In the genomic region with DNA sequence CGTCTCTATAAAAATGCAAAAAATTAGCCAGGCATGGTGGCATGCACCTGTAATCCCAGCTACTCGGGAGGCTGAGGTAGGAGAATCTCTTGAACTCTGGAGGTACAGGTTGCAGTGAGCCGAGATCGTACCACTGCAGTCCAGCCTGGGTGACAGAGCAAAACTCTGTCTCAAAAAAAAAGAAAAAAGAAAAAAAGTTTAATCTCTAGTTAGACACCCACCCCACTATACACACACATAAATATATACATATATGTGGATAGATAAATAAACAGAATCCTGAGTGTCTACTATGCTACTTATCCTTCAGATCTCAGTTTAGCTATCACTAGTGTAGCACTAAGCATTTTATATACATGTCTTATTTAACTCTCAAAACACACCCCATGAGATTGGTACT, we compare ENCODE assay signal across 28 cellular contexts. TPM values are rescaled to one million over a fixed set of nuclear protein-coding genes. Genes with fewer than 3 reads are reported as not detected.
A peak's percentile ranks its signal among the peaks of the same experiment; 100 is the strongest.
DNase-seq lines count a peak whose midpoint lies in the region; ATAC-seq, FAIRE-seq and TF ChIP-seq lines count a peak whose summit lies in the region.
"Had no signal": no experiment of that assay in that cellular context is flagged by ENCODE, and none has a peak within 500 bp of the region (broad histone marks: within the 10 kb centered on the region; RNA-seq: fewer than 3 reads in every experiment).

No MANE protein-coding gene starts in this region.

- no peaks in the 10 kb centered on the region for H3K27me3 ChIP-seq in CD4-positive, alpha-beta T cell (ENCODE audit: control insufficient read depth, insufficient read depth, low read length)
- no peaks in the 10 kb centered on the region for H3K27me3 ChIP-seq in HepG2 (ENCODE audit: control insufficient read depth in 1 of 2, insufficient read depth in 2 of 2, low read length in 2 of 2)
- H3K27me3 ChIP-seq: BLaER1, cardiac muscle cell, ovary, testis had no signal

- CTCF ChIA-PET in activated CD8-positive, alpha-beta memory T cell treated with anti-CD3 and anti-CD28 coated beads, Interleukin-2, amount 10 ng/mL, durations not matched to agents 7 days and 5 days (lab: Charles Lee): interaction anchor here (1.0 to 4.6 kb wide), 8 partner anchors 11 to 124 kb away, joined by 3 to 26 read pairs (median 4); a partner anchor contains a TSS
- CTCF ChIA-PET in CD4-positive, alpha-beta T cell (lab: Charles Lee): interaction anchor here (0.8 to 2.1 kb wide), 6 partner anchors 38 to 138 kb away, joined by 3 to 8 read pairs (median 4); a partner anchor contains a TSS
- CTCF ChIA-PET in activated CD8-positive, alpha-beta T cell treated with anti-CD3 and anti-CD28 coated beads, Interleukin-2, amount 10 ng/mL, durations not matched to agents 7 days and 5 days (lab: Charles Lee): interaction anchor here (1.3 to 1.8 kb wide), 5 partner anchors 12 to 107 kb away, joined by 3 to 5 read pairs (median 4); a partner anchor contains a TSS
- CTCF ChIA-PET in HepG2 (lab: Yijun Ruan, JAX; ENCODE audit: low intra/inter-chr PET ratio, low total read pairs): no interaction called here

- TF ChIP-seq POLR2A in HepG2 (IDR thresholded peaks at IDR 0.05; ENCODE audit: insufficient read depth in 1 of 2, low read depth in 2 of 2, low read length in 2 of 2): no peak

- peak overlapping the region; percentile 65 for H3K27ac Mint-ChIP-seq in activated CD8-positive, alpha-beta memory T cell treated with anti-CD3 and anti-CD28 coated beads, Interleukin-2, amount 10 ng/mL, durations not matched to agents 7 days and 5 days
- peak overlapping the region; percentile 68 for H3K27ac Mint-ChIP-seq in CD4-positive, alpha-beta T cell
- H3K27ac Mint-ChIP-seq in activated CD8-positive, alpha-beta T cell treated with anti-CD3 and anti-CD28 coated beads, Interleukin-2, amount 10 ng/mL, durations not matched to agents 7 days and 5 days: peak overlapping the region; percentile 76
- peak overlapping the region; percentile 65 to 92 (median 85) for H3K27ac Mint-ChIP-seq in naive thymus-derived CD8-positive, alpha-beta T cell
- H3K27ac Mint-ChIP-seq: nephron had no signal

- H3K4me2 ChIP-seq in HepG2 (ENCODE audit: low read depth, low read length): no peak overlapping the region
- H3K4me2 ChIP-seq: BLaER1 had no signal

- no peak overlapping the region for H3K4me3 Mint-ChIP-seq in activated CD8-positive, alpha-beta memory T cell treated with anti-CD3 and anti-CD28 coated beads, Interleukin-2, amount 10 ng/mL, durations not matched to agents 7 days and 5 days
- H3K4me3 Mint-ChIP-seq in CD4-positive, alpha-beta T cell: no peak overlapping the region
- H3K4me3 Mint-ChIP-seq in activated CD8-positive, alpha-beta T cell treated with anti-CD3 and anti-CD28 coated beads, Interleukin-2, amount 10 ng/mL, durations not matched to agents 7 days and 5 days: no peak overlapping the region
- no peak overlapping the region for H3K4me3 Mint-ChIP-seq in naive thymus-derived CD8-positive, alpha-beta T cell
- H3K4me3 Mint-ChIP-seq: nephron had no signal

- H3K79me2 ChIP-seq in HepG2 (ENCODE audit: insufficient read depth, low read length): no peaks in the 10 kb centered on the region

- TF ChIP-seq EP300 in HepG2 (IDR thresholded peaks at IDR 0.05; ENCODE audit: low read depth in 2 of 2, low read length in 2 of 2) (no peak), HepG2 (CRISPR knock-in tag; IDR thresholded peaks at IDR 0.05; ENCODE audit: borderline replicate concordance) (no peak)

- H3K9me3 Mint-ChIP-seq in activated CD8-positive, alpha-beta memory T cell treated with anti-CD3 and anti-CD28 coated beads, Interleukin-2, amount 10 ng/mL, durations not matched to agents 7 days and 5 days (ENCODE audit: low read depth): no peaks in the 10 kb centered on the region
- H3K9me3 Mint-ChIP-seq in CD4-positive, alpha-beta T cell: no peaks in the 10 kb centered on the region
- H3K9me3 Mint-ChIP-seq in activated CD8-positive, alpha-beta T cell treated with anti-CD3 and anti-CD28 coated beads, Interleukin-2, amount 10 ng/mL, durations not matched to agents 7 days and 5 days (ENCODE audit: insufficient read depth): no peaks in the 10 kb centered on the region
- H3K9me3 Mint-ChIP-seq in naive thymus-derived CD8-positive, alpha-beta T cell: no peaks in the 10 kb centered on the region
- H3K9me3 Mint-ChIP-seq: nephron had no signal

- H3K9ac ChIP-seq in HepG2 (ENCODE audit: insufficient read depth, low read depth, low read length): no peak overlapping the region
- H3K9ac ChIP-seq: BLaER1 had no signal

- H3K27ac ChIP-seq in CD4-positive, alpha-beta T cell (ENCODE audit: low read depth, low read length): peak overlapping the region; percentile 29
- H3K27ac ChIP-seq in HepG2 (ENCODE audit: extremely low read length, insufficient read depth, low read length): no peak overlapping the region
- H3K27ac ChIP-seq: BLaER1, cardiac muscle cell, coronary artery, esophagus muscularis mucosa, ovary, testis had no signal

- no peak overlapping the region for H3K4me3 ChIP-seq in HepG2 (replicated peaks in 1 of 3; ENCODE audit: insufficient read depth in 1 of 3, low read depth in 2 of 3, low read length in 3 of 3)
- H3K4me3 ChIP-seq: BLaER1, cardiac muscle cell, coronary artery, esophagus muscularis mucosa, HAP-1, ovary, testis had no signal

- TF ChIP-seq CTCF in CD4-positive, alpha-beta T cell (IDR thresholded peaks at IDR 0.05): no peak
- no peak for TF ChIP-seq CTCF in HepG2 (CRISPR knock-in tag; IDR thresholded peaks at IDR 0.05)

- peaks cover 72% of the 10 kb centered on the region for H3K36me3 Mint-ChIP-seq in activated CD8-positive, alpha-beta memory T cell treated with anti-CD3 and anti-CD28 coated beads, Interleukin-2, amount 10 ng/mL, durations not matched to agents 7 days and 5 days
- peaks cover 84% of the 10 kb centered on the region for H3K36me3 Mint-ChIP-seq in CD4-positive, alpha-beta T cell (ENCODE audit: low read depth)
- H3K36me3 Mint-ChIP-seq in activated CD8-positive, alpha-beta T cell treated with anti-CD3 and anti-CD28 coated beads, Interleukin-2, amount 10 ng/mL, durations not matched to agents 7 days and 5 days (ENCODE audit: low read depth): peaks cover 72% of the 10 kb centered on the region
- H3K36me3 Mint-ChIP-seq in naive thymus-derived CD8-positive, alpha-beta T cell: peaks cover 4 to 81% (median 23%) of the 10 kb centered on the region in 3 donors

- FAIRE-seq in HepG2 (lab: Jason Lieb, UNC): no peak
- FAIRE-seq: small intestine, urothelium cell line had no signal

- peaks cover 57% of the 10 kb centered on the region for H3K4me1 Mint-ChIP-seq in activated CD8-positive, alpha-beta memory T cell treated with anti-CD3 and anti-CD28 coated beads, Interleukin-2, amount 10 ng/mL, durations not matched to agents 7 days and 5 days
- H3K4me1 Mint-ChIP-seq in CD4-positive, alpha-beta T cell (ENCODE audit: low read depth): peaks cover 26% of the 10 kb centered on the region
- peaks cover 53% of the 10 kb centered on the region for H3K4me1 Mint-ChIP-seq in activated CD8-positive, alpha-beta T cell treated with anti-CD3 and anti-CD28 coated beads, Interleukin-2, amount 10 ng/mL, durations not matched to agents 7 days and 5 days (ENCODE audit: low read depth)
- peaks cover 15 to 38% (median 23%) of the 10 kb centered on the region in 4 donors for H3K4me1 Mint-ChIP-seq in naive thymus-derived CD8-positive, alpha-beta T cell
- H3K4me1 Mint-ChIP-seq: nephron had no signal

- in situ Hi-C loops in HepG2 (cut with HindIII; ENCODE audit: extremely low pct_ligation_motif_present, low pct_unique_long_range_greater_than_20kb): no loop called here

- no peak for TF ChIP-seq RAD21 in HepG2 (CRISPR knock-in tag; IDR thresholded peaks at IDR 0.05)

- H2AFZ ChIP-seq in HepG2 (ENCODE audit: low read length): no peak overlapping the region

- intact Hi-C loops in CD4-positive, alpha-beta T cell (cut with DNase I, micrococcal nuclease): loop anchor here in 1 of 2 experiments (2.0 to 5.0 kb wide), 2 partner anchors 16 to 36 kb away; a partner anchor contains a TSS
- intact Hi-C loops in HepG2 (cut with micrococcal nuclease; ENCODE audit: unreplicated experiment): no loop called here

- peaks cover 39% of the 10 kb centered on the region for H3K4me1 ChIP-seq in HepG2 (ENCODE audit: insufficient read depth, low read length)
- H3K4me1 ChIP-seq: esophagus muscularis mucosa, testis had no signal

- 79% methylated on average over 4 of the region's 4 CpGs for WGBS in HepG2 (ENCODE audit: low lambda C conversion rate)

- no peaks in the 10 kb centered on the region for H4K20me1 ChIP-seq in HepG2 (ENCODE audit: insufficient read depth, low read length)
- H4K20me1 ChIP-seq: BLaER1 had no signal

- no TSS peak for BruUV-seq in HepG2 (replicated peaks; lab: Mats Ljungman, UMichigan)

- DNase-seq in activated CD8-positive, alpha-beta memory T cell treated with anti-CD3 and anti-CD28 coated beads, Interleukin-2, amount 10 ng/mL, durations not matched to agents 7 days and 5 days: no peak
- DNase-seq in activated CD8-positive, alpha-beta memory T cell treated with anti-CD3 and anti-CD28 coated beads, Interleukin-2, amount 50 U/mL, for 48 hours: no peak
- DNase-seq in CD4-positive, alpha-beta T cell: no peak
- DNase-seq in activated CD8-positive, alpha-beta T cell treated with anti-CD3 and anti-CD28 coated beads, Interleukin-2, amount 10 ng/mL, durations not matched to agents 7 days and 5 days: no peak
- no peak for DNase-seq in naive thymus-derived CD8-positive, alpha-beta T cell
- no peak for DNase-seq in HepG2 (ENCODE audit: low spot score)
- DNase-seq in midbrain (lab: John Stamatoyannopoulos, UW): no peak
- DNase-seq: activated CD8-positive, alpha-beta memory T cell treated with anti-CD3 and anti-CD28 coated beads for 24 hours; amygdala; NCI-H1048; NCI-H1930; NCI-H526 treated with DMSO at 0.1 percent for 48 hours; ovary; retina; stimulated activated CD4-positive, alpha-beta T cell treated with anti-CD3 and anti-CD28 coated beads, Interleukin-1b, Interleukin-23, amount 100 ng/mL, for 48 hours; T-helper 9 cell; testis had no signal

- POLR2A ChIA-PET in CD4-positive, alpha-beta T cell (lab: Charles Lee): interaction anchor here (0.6 to 1.4 kb wide), 7 partner anchors 18 to 65 kb away, joined by 3 to 8 read pairs (median 3); a partner anchor contains a TSS
- POLR2A ChIA-PET in activated CD8-positive, alpha-beta T cell treated with anti-CD3 and anti-CD28 coated beads, Interleukin-2, amount 10 ng/mL, durations not matched to agents 7 days and 5 days (lab: Charles Lee): interaction anchor here (0.6 to 1.6 kb wide), 6 partner anchors 8 to 43 kb away, joined by 3 to 11 read pairs (median 4); no protein-coding TSS in a partner anchor
- POLR2A ChIA-PET in naive thymus-derived CD8-positive, alpha-beta T cell (lab: Charles Lee): interaction anchor here (0.7 to 3.6 kb wide), 6 partner anchors 10 to 73 kb away, joined by 3 to 14 read pairs (median 6); a partner anchor contains a TSS
- POLR2A ChIA-PET in HepG2 (lab: Yijun Ruan, JAX): interaction anchor here (0.5 to 2.2 kb wide), 2 partner anchors 61 to 94 kb away, joined by 3 to 8 read pairs; a partner anchor contains a TSS

- no peaks in the 10 kb centered on the region for H3K27me3 Mint-ChIP-seq in activated CD8-positive, alpha-beta memory T cell treated with anti-CD3 and anti-CD28 coated beads, Interleukin-2, amount 10 ng/mL, durations not matched to agents 7 days and 5 days
- no peaks in the 10 kb centered on the region for H3K27me3 Mint-ChIP-seq in CD4-positive, alpha-beta T cell
- no peaks in the 10 kb centered on the region for H3K27me3 Mint-ChIP-seq in activated CD8-positive, alpha-beta T cell treated with anti-CD3 and anti-CD28 coated beads, Interleukin-2, amount 10 ng/mL, durations not matched to agents 7 days and 5 days (ENCODE audit: low read depth)
- no peaks in the 10 kb centered on the region for H3K27me3 Mint-ChIP-seq in naive thymus-derived CD8-positive, alpha-beta T cell

- H3K9me3 ChIP-seq in CD4-positive, alpha-beta T cell (ENCODE audit: control insufficient read depth, low read length): no peaks in the 10 kb centered on the region
- H3K9me3 ChIP-seq in HepG2 (ENCODE audit: low read length): no peaks in the 10 kb centered on the region
- H3K9me3 ChIP-seq: BLaER1, esophagus muscularis mucosa, HAP-1, ovary, testis had no signal

- H3K36me3 ChIP-seq in HepG2 (replicated peaks in 1 of 2; ENCODE audit: control insufficient read depth in 1 of 2, insufficient read depth in 2 of 2, low read length in 2 of 2): no peaks in the 10 kb centered on the region
- H3K36me3 ChIP-seq: BLaER1, cardiac muscle cell, esophagus muscularis mucosa, HAP-1, ovary had no signal

- ATAC-seq in activated CD8-positive, alpha-beta memory T cell treated with anti-CD3 and anti-CD28 coated beads, Interleukin-2, amount 10 ng/mL, durations not matched to agents 7 days and 5 days: no peak
- no peak for ATAC-seq in CD4-positive, alpha-beta T cell (ENCODE audit: poor library complexity)
- ATAC-seq in activated CD8-positive, alpha-beta T cell treated with anti-CD3 and anti-CD28 coated beads, Interleukin-2, amount 10 ng/mL, durations not matched to agents 7 days and 5 days: no peak
- ATAC-seq in naive thymus-derived CD8-positive, alpha-beta T cell: no peak
- ATAC-seq in HG03571 (IDR thresholded peaks at IDR 0.05; ENCODE audit: unreplicated experiment) (no peak), HepG2 (no peak)

RNA-seq across cellular contexts. Expression of a gene that starts 18.7 kb away (rescaled TPM):
- 100 to 1,000 TPM; 566 to 685 TPM for total RNA-seq in activated CD8-positive, alpha-beta memory T cell treated with anti-CD3 and anti-CD28 coated beads, Interleukin-2, amount 10 ng/mL, durations not matched to agents 7 days and 5 days
- total RNA-seq in CD4-positive, alpha-beta T cell: 100 to 1,000 TPM; 186 to 187 TPM
- total RNA-seq in activated CD8-positive, alpha-beta T cell treated with anti-CD3 and anti-CD28 coated beads, Interleukin-2, amount 10 ng/mL, durations not matched to agents 7 days and 5 days: 100 to 1,000 TPM; 458 to 471 TPM
- 100 to 1,000 TPM; 334 to 339 TPM for total RNA-seq in naive thymus-derived CD8-positive, alpha-beta T cell
- 100 to 1,000 TPM; 121 to 157 (median 124) TPM for polyA plus RNA-seq in naive thymus-derived CD8-positive, alpha-beta T cell
- total RNA-seq in HepG2 (2016; rRNA removed; fragmentation: Illumina TruSeq; extraction: Trizol): 0.51 and 0.86 TPM in 2 replicates
- not detected in 2 replicates for total RNA-seq in HepG2 (2016; cell fraction: cytosol; rRNA removed; fragmentation: Illumina TruSeq; extraction: Trizol; ENCODE audit: low read depth)
- 0.64 and 0.87 TPM in 2 replicates for total RNA-seq in HepG2 (2016; cell fraction: insoluble cytoplasmic fraction; rRNA removed; fragmentation: Illumina TruSeq; extraction: Trizol)
- 0.07 and 0.37 TPM in 2 replicates for total RNA-seq in HepG2 (2016; cell fraction: membrane; rRNA removed; fragmentation: Illumina TruSeq; extraction: Trizol)
- 0.25 and 0.41 TPM in 2 replicates for total RNA-seq in HepG2 (2016; cell fraction: nucleus; rRNA removed; fragmentation: Illumina TruSeq; extraction: Trizol)
- polyA plus RNA-seq in HepG2 (2011; rRNA removed): 1.2 TPM in 2 replicates
- polyA plus RNA-seq in HepG2 (2011; cell fraction: cytosol; rRNA removed): 0.68 and 0.87 TPM in 2 replicates
- 2.5 and 3.3 TPM in 2 replicates for polyA plus RNA-seq in HepG2 (2011; cell fraction: nucleus; rRNA removed)
- 1.2 and 4.8 TPM in 2 replicates for polyA plus RNA-seq in HepG2 (2012)
- polyA plus RNA-seq in HepG2 (2016; cell fraction: cytosol; fragmentation: Illumina TruSeq; extraction: Trizol; ENCODE audit: low read depth): not detected in 2 replicates
- polyA plus RNA-seq in HepG2 (2016; cell fraction: insoluble cytoplasmic fraction; fragmentation: Illumina TruSeq; extraction: Trizol; ENCODE audit: low read depth): 0.24 and 0.47 TPM in 2 replicates
- 0.11 and 0.35 TPM in 2 replicates for polyA plus RNA-seq in HepG2 (2016; cell fraction: membrane; fragmentation: Illumina TruSeq; extraction: Trizol; ENCODE audit: low read depth)
- polyA plus RNA-seq in HepG2 (2016; cell fraction: nucleus; fragmentation: Illumina TruSeq; extraction: Trizol; ENCODE audit: insufficient read depth, low read depth): 0.37 and 0.96 TPM in 2 replicates
- polyA minus RNA-seq in HepG2 (2011; rRNA and poly(A)+ RNA removed; ENCODE audit: low replicate concordance): 0.16 and 1.6 TPM in 2 replicates
- 0.40 and 1.1 TPM in 2 replicates for polyA minus RNA-seq in HepG2 (2011; cell fraction: cytosol; rRNA and poly(A)+ RNA removed)
- 1.4 and 3.9 TPM in 2 replicates for polyA minus RNA-seq in HepG2 (2011; cell fraction: nucleus; rRNA and poly(A)+ RNA removed)
- total RNA-seq: A673, cardiac muscle cell, G401 had no signal
- polyA plus RNA-seq: cardiac muscle cell had no signal

RNA-seq across cellular contexts. Expression of a gene that starts 35.1 kb away (rescaled TPM):
- total RNA-seq in activated CD8-positive, alpha-beta memory T cell treated with anti-CD3 and anti-CD28 coated beads, Interleukin-2, amount 10 ng/mL, durations not matched to agents 7 days and 5 days: 10 to 100 TPM in 1 of 2 experiments, 1 to 10 TPM in 1; 6.2 to 10.3 TPM
- total RNA-seq in CD4-positive, alpha-beta T cell: 1 to 10 TPM; 3.9 to 4.1 TPM
- total RNA-seq in activated CD8-positive, alpha-beta T cell treated with anti-CD3 and anti-CD28 coated beads, Interleukin-2, amount 10 ng/mL, durations not matched to agents 7 days and 5 days: 1 to 10 TPM; 6.7 to 7.0 TPM
- 1 to 10 TPM; 8.3 to 8.5 TPM for total RNA-seq in naive thymus-derived CD8-positive, alpha-beta T cell
- 1 to 10 TPM; 1.1 to 2.1 (median 1.5) TPM for polyA plus RNA-seq in naive thymus-derived CD8-positive, alpha-beta T cell
- total RNA-seq in HepG2 (2016; rRNA removed; fragmentation: Illumina TruSeq; extraction: Trizol): 26.6 and 34.4 TPM in 2 replicates
- 6.1 and 6.9 TPM in 2 replicates for total RNA-seq in HepG2 (2016; cell fraction: cytosol; rRNA removed; fragmentation: Illumina TruSeq; extraction: Trizol; ENCODE audit: low read depth)
- total RNA-seq in HepG2 (2016; cell fraction: insoluble cytoplasmic fraction; rRNA removed; fragmentation: Illumina TruSeq; extraction: Trizol): 23.0 and 34.5 TPM in 2 replicates
- 19.9 and 22.9 TPM in 2 replicates for total RNA-seq in HepG2 (2016; cell fraction: membrane; rRNA removed; fragmentation: Illumina TruSeq; extraction: Trizol)
- 17.6 and 18.7 TPM in 2 replicates for total RNA-seq in HepG2 (2016; cell fraction: nucleus; rRNA removed; fragmentation: Illumina TruSeq; extraction: Trizol)
- 26.7 and 40.0 TPM in 2 replicates for polyA plus RNA-seq in HepG2 (2011; rRNA removed)
- polyA plus RNA-seq in HepG2 (2011; cell fraction: cytosol; rRNA removed): 22.2 and 36.8 TPM in 2 replicates
- polyA plus RNA-seq in HepG2 (2011; cell fraction: nucleus; rRNA removed): 67.1 and 79.3 TPM in 2 replicates
- polyA plus RNA-seq in HepG2 (2012): 22.9 and 30.0 TPM in 2 replicates
- 6.4 and 7.1 TPM in 2 replicates for polyA plus RNA-seq in HepG2 (2016; cell fraction: cytosol; fragmentation: Illumina TruSeq; extraction: Trizol; ENCODE audit: low read depth)
- 32.0 and 39.1 TPM in 2 replicates for polyA plus RNA-seq in HepG2 (2016; cell fraction: insoluble cytoplasmic fraction; fragmentation: Illumina TruSeq; extraction: Trizol; ENCODE audit: low read depth)
- 19.7 and 20.2 TPM in 2 replicates for polyA plus RNA-seq in HepG2 (2016; cell fraction: membrane; fragmentation: Illumina TruSeq; extraction: Trizol; ENCODE audit: low read depth)
- 50.4 and 51.1 TPM in 2 replicates for polyA plus RNA-seq in HepG2 (2016; cell fraction: nucleus; fragmentation: Illumina TruSeq; extraction: Trizol; ENCODE audit: insufficient read depth, low read depth)
- polyA minus RNA-seq in HepG2 (2011; rRNA and poly(A)+ RNA removed; ENCODE audit: low replicate concordance): 11.8 and 40.3 TPM in 2 replicates
- polyA minus RNA-seq in HepG2 (2011; cell fraction: cytosol; rRNA and poly(A)+ RNA removed): 18.5 and 21.5 TPM in 2 replicates
- polyA minus RNA-seq in HepG2 (2011; cell fraction: nucleus; rRNA and poly(A)+ RNA removed): 7.8 and 8.2 TPM in 2 replicates

RNA-seq across cellular contexts. Expression of a gene that starts 43.4 kb away (rescaled TPM):
- 10 to 100 TPM; 11.3 to 13.2 TPM for total RNA-seq in activated CD8-positive, alpha-beta memory T cell treated with anti-CD3 and anti-CD28 coated beads, Interleukin-2, amount 10 ng/mL, durations not matched to agents 7 days and 5 days
- total RNA-seq in CD4-positive, alpha-beta T cell: 1 to 10 TPM; 6.3 to 6.7 TPM
- 10 to 100 TPM in 1 of 2 experiments, 1 to 10 TPM in 1; 8.9 to 10.8 TPM for total RNA-seq in activated CD8-positive, alpha-beta T cell treated with anti-CD3 and anti-CD28 coated beads, Interleukin-2, amount 10 ng/mL, durations not matched to agents 7 days and 5 days
- 10 to 100 TPM; 21.8 to 21.9 TPM for total RNA-seq in naive thymus-derived CD8-positive, alpha-beta T cell
- polyA plus RNA-seq in naive thymus-derived CD8-positive, alpha-beta T cell: 10 to 100 TPM in 2 of 3 donors, 1 to 10 TPM in 1; 9.5 to 12.0 (median 11.4) TPM
- 8.8 and 10.2 TPM in 2 replicates for total RNA-seq in HepG2 (2016; rRNA removed; fragmentation: Illumina TruSeq; extraction: Trizol)
- 2.7 and 2.8 TPM in 2 replicates for total RNA-seq in HepG2 (2016; cell fraction: cytosol; rRNA removed; fragmentation: Illumina TruSeq; extraction: Trizol; ENCODE audit: low read depth)
- 10.3 and 10.8 TPM in 2 replicates for total RNA-seq in HepG2 (2016; cell fraction: insoluble cytoplasmic fraction; rRNA removed; fragmentation: Illumina TruSeq; extraction: Trizol)
- 8.9 and 9.2 TPM in 2 replicates for total RNA-seq in HepG2 (2016; cell fraction: membrane; rRNA removed; fragmentation: Illumina TruSeq; extraction: Trizol)
- 7.3 and 9.1 TPM in 2 replicates for total RNA-seq in HepG2 (2016; cell fraction: nucleus; rRNA removed; fragmentation: Illumina TruSeq; extraction: Trizol)
- polyA plus RNA-seq in HepG2 (2011; rRNA removed): 7.0 and 7.2 TPM in 2 replicates
- 5.7 and 6.4 TPM in 2 replicates for polyA plus RNA-seq in HepG2 (2011; cell fraction: cytosol; rRNA removed)
- 9.4 and 11.1 TPM in 2 replicates for polyA plus RNA-seq in HepG2 (2011; cell fraction: nucleus; rRNA removed)
- 2.3 and 3.6 TPM in 2 replicates for polyA plus RNA-seq in HepG2 (2012)
- polyA plus RNA-seq in HepG2 (2016; cell fraction: cytosol; fragmentation: Illumina TruSeq; extraction: Trizol; ENCODE audit: low read depth): 1.7 and 1.9 TPM in 2 replicates
- polyA plus RNA-seq in HepG2 (2016; cell fraction: insoluble cytoplasmic fraction; fragmentation: Illumina TruSeq; extraction: Trizol; ENCODE audit: low read depth): 9.4 and 9.8 TPM in 2 replicates
- polyA plus RNA-seq in HepG2 (2016; cell fraction: membrane; fragmentation: Illumina TruSeq; extraction: Trizol; ENCODE audit: low read depth): 5.7 and 5.8 TPM in 2 replicates
- 12.4 and 13.5 TPM in 2 replicates for polyA plus RNA-seq in HepG2 (2016; cell fraction: nucleus; fragmentation: Illumina TruSeq; extraction: Trizol; ENCODE audit: insufficient read depth, low read depth)
- 12.9 and 13.6 TPM in 2 replicates for polyA minus RNA-seq in HepG2 (2011; rRNA and poly(A)+ RNA removed; ENCODE audit: low replicate concordance)
- polyA minus RNA-seq in HepG2 (2011; cell fraction: cytosol; rRNA and poly(A)+ RNA removed): 5.2 and 6.2 TPM in 2 replicates
- polyA minus RNA-seq in HepG2 (2011; cell fraction: nucleus; rRNA and poly(A)+ RNA removed): 12.5 and 16.8 TPM in 2 replicates
- total RNA-seq: G401 had no signal

RNA-seq across cellular contexts. Expression of a gene that starts 45.6 kb away (rescaled TPM):
- total RNA-seq in activated CD8-positive, alpha-beta memory T cell treated with anti-CD3 and anti-CD28 coated beads, Interleukin-2, amount 10 ng/mL, durations not matched to agents 7 days and 5 days: 10 to 100 TPM; 63.3 to 92.9 TPM
- 10 to 100 TPM; 25.4 to 25.9 TPM for total RNA-seq in CD4-positive, alpha-beta T cell
- 10 to 100 TPM; 64.6 to 68.7 TPM for total RNA-seq in activated CD8-positive, alpha-beta T cell treated with anti-CD3 and anti-CD28 coated beads, Interleukin-2, amount 10 ng/mL, durations not matched to agents 7 days and 5 days
- 10 to 100 TPM; 52.3 to 55.1 TPM for total RNA-seq in naive thymus-derived CD8-positive, alpha-beta T cell
- polyA plus RNA-seq in naive thymus-derived CD8-positive, alpha-beta T cell: 10 to 100 TPM; 45.5 to 60.7 (median 55.0) TPM
- 20.7 and 56.3 TPM in 2 replicates for total RNA-seq in HepG2 (2016; rRNA removed; fragmentation: Illumina TruSeq; extraction: Trizol)
- 5.7 and 7.2 TPM in 2 replicates for total RNA-seq in HepG2 (2016; cell fraction: cytosol; rRNA removed; fragmentation: Illumina TruSeq; extraction: Trizol; ENCODE audit: low read depth)
- 20.6 and 53.3 TPM in 2 replicates for total RNA-seq in HepG2 (2016; cell fraction: insoluble cytoplasmic fraction; rRNA removed; fragmentation: Illumina TruSeq; extraction: Trizol)
- 32.0 TPM in 2 replicates for total RNA-seq in HepG2 (2016; cell fraction: membrane; rRNA removed; fragmentation: Illumina TruSeq; extraction: Trizol)
- 20.1 and 22.8 TPM in 2 replicates for total RNA-seq in HepG2 (2016; cell fraction: nucleus; rRNA removed; fragmentation: Illumina TruSeq; extraction: Trizol)
- polyA plus RNA-seq in HepG2 (2011; rRNA removed): 127 and 128 TPM in 2 replicates
- 115 and 145 TPM in 2 replicates for polyA plus RNA-seq in HepG2 (2011; cell fraction: cytosol; rRNA removed)
- polyA plus RNA-seq in HepG2 (2011; cell fraction: nucleus; rRNA removed): 36.6 and 44.5 TPM in 2 replicates
- polyA plus RNA-seq in HepG2 (2012): 130 and 170 TPM in 2 replicates
- 14.0 and 14.5 TPM in 2 replicates for polyA plus RNA-seq in HepG2 (2016; cell fraction: cytosol; fragmentation: Illumina TruSeq; extraction: Trizol; ENCODE audit: low read depth)
- 225 and 237 TPM in 2 replicates for polyA plus RNA-seq in HepG2 (2016; cell fraction: insoluble cytoplasmic fraction; fragmentation: Illumina TruSeq; extraction: Trizol; ENCODE audit: low read depth)
- 54.8 and 58.5 TPM in 2 replicates for polyA plus RNA-seq in HepG2 (2016; cell fraction: membrane; fragmentation: Illumina TruSeq; extraction: Trizol; ENCODE audit: low read depth)
- 101 TPM in 2 replicates for polyA plus RNA-seq in HepG2 (2016; cell fraction: nucleus; fragmentation: Illumina TruSeq; extraction: Trizol; ENCODE audit: insufficient read depth, low read depth)
- polyA minus RNA-seq in HepG2 (2011; rRNA and poly(A)+ RNA removed; ENCODE audit: low replicate concordance): 28.5 and 84.7 TPM in 2 replicates
- 65.0 and 74.5 TPM in 2 replicates for polyA minus RNA-seq in HepG2 (2011; cell fraction: cytosol; rRNA and poly(A)+ RNA removed)
- polyA minus RNA-seq in HepG2 (2011; cell fraction: nucleus; rRNA and poly(A)+ RNA removed): 38.4 and 44.4 TPM in 2 replicates

Comparison
In these comparisons a context has a peak if more than half of its experiments do, and no peak if none do; other contexts are left out.
1. RNA of a gene that starts 18.7 kb away (total RNA-seq): 566 to 685 TPM in activated CD8-positive, alpha-beta memory T cell treated with anti-CD3 and anti-CD28 coated beads, Interleukin-2, amount 10 ng/mL, durations not matched to agents 7 days and 5 days, 458 to 471 TPM in activated CD8-positive, alpha-beta T cell treated with anti-CD3 and anti-CD28 coated beads, Interleukin-2, amount 10 ng/mL, durations not matched to agents 7 days and 5 days, 334 to 339 TPM in naive thymus-derived CD8-positive, alpha-beta T cell and 186 to 187 TPM in CD4-positive, alpha-beta T cell; 0.07 to 0.87 TPM in HepG2; every median in the first group is over 100 times any median in the second.
2. Peak in every context shown above with its lines, with median percentiles within 50 percentile points of each other: H3K27ac Mint-ChIP-seq.